Comparison of ENCODE assay signal across 19 cellular contexts in the genomic region with DNA sequence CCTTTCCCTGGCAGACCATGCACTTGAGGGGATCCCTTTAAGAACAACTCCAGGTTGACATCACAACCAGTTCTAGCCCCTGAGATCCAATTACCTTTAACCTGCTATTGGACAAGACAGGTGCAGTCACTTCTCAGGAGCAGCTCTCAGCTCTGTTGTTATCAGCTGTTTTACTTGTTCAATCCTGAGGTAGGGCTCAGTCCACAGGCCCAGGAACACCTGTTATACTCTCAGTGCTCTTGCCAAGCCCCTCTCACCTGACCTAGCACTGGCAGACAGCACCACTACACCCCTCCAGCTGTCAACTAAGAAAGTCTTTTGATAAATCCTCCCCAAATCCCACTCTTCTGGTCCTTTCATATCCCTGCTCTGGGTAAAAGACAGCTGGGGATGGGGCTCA.
"Had no signal": no experiment of that assay in that cellular context is flagged by ENCODE, and none has a peak within 500 bp of the region (broad histone marks: within the 10 kb centered on the region; RNA-seq: fewer than 3 reads in every experiment).

No MANE protein-coding gene starts in this region.

- DNase-seq: activated CD4-positive, alpha-beta memory T cell treated with anti-CD3 and anti-CD28 coated beads for 36 hours; activated CD4-positive, alpha-beta T cell treated with anti-CD3 and anti-CD28 coated beads, Interleukin-2, amount 10 ng/mL, durations not matched to agents 7 days and 5 days; activated CD4-positive, CD25-positive, alpha-beta regulatory T cell; activated CD8-positive, alpha-beta memory T cell treated with anti-CD3 and anti-CD28 coated beads for 24 hours; activated effector memory CD4-positive, alpha-beta T cell treated with anti-CD3 and anti-CD28 coated beads, Interleukin-2, amount 50 U/mL, for 16 hours; activated naive CD4-positive, alpha-beta T cell treated with anti-CD3 and anti-CD28 coated beads for 36 hours; activated T-cell treated with anti-CD3 and anti-CD28 coated beads, Interleukin-2, amount 50 U/mL, for 4 hours; cerebellar nuclear complex; KG1; NCI-H1048; NCI-H1930; NCI-H226; NK-92 treated with Interleukin-12 subunit alpha and Interleukin-12 subunit beta, amount 100 ng/mL, for 24 hours; OCI-M1; SHP77 had no signal

- H3K9me3 Mint-ChIP-seq: activated CD4-positive, alpha-beta memory T cell treated with anti-CD3 and anti-CD28 coated beads for 36 hours; activated CD4-positive, alpha-beta T cell treated with anti-CD3 and anti-CD28 coated beads, Interleukin-2, amount 10 ng/mL, durations not matched to agents 7 days and 5 days; activated naive CD4-positive, alpha-beta T cell treated with anti-CD3 and anti-CD28 coated beads for 36 hours; activated T-cell treated with anti-CD3 and anti-CD28 coated beads, Interleukin-2, amount 50 U/mL, for 4 hours; T-helper 1 cell treated with Interleukin-12 subunit alpha and Interleukin-12 subunit beta and Interleukin-4 antibody, amounts not matched to agents 30 μg/mL and 1 μg/mL, for 36 hours had no signal

- H3K4me3 Mint-ChIP-seq: activated CD4-positive, alpha-beta memory T cell treated with anti-CD3 and anti-CD28 coated beads for 36 hours; activated CD4-positive, alpha-beta T cell treated with anti-CD3 and anti-CD28 coated beads, Interleukin-2, amount 10 ng/mL, durations not matched to agents 7 days and 5 days; activated naive CD4-positive, alpha-beta T cell treated with anti-CD3 and anti-CD28 coated beads for 36 hours; activated naive CD8-positive, alpha-beta T cell; activated T-cell treated with anti-CD3 and anti-CD28 coated beads, Interleukin-2, amount 50 U/mL, for 4 hours; IgD-negative memory B cell; T-helper 1 cell treated with Interleukin-12 subunit alpha and Interleukin-12 subunit beta and Interleukin-4 antibody, amounts not matched to agents 30 μg/mL and 1 μg/mL, for 36 hours had no signal

- H3K4me1 Mint-ChIP-seq: activated CD4-positive, alpha-beta T cell treated with anti-CD3 and anti-CD28 coated beads, Interleukin-2, amount 10 ng/mL, durations not matched to agents 7 days and 5 days; IgD-negative memory B cell had no signal

- ATAC-seq: activated T-cell treated with anti-CD3 and anti-CD28 coated beads, Interleukin-2, amount 50 U/mL, for 4 hours; Panc1 had no signal

- H3K27ac Mint-ChIP-seq: activated CD4-positive, alpha-beta memory T cell treated with anti-CD3 and anti-CD28 coated beads for 36 hours; activated CD4-positive, alpha-beta T cell treated with anti-CD3 and anti-CD28 coated beads, Interleukin-2, amount 10 ng/mL, durations not matched to agents 7 days and 5 days; activated naive CD4-positive, alpha-beta T cell treated with anti-CD3 and anti-CD28 coated beads for 36 hours; activated naive CD8-positive, alpha-beta T cell; IgD-negative memory B cell; T-helper 1 cell treated with Interleukin-12 subunit alpha and Interleukin-12 subunit beta and Interleukin-4 antibody, amounts not matched to agents 30 μg/mL and 1 μg/mL, for 36 hours had no signal

- H3K36me3 Mint-ChIP-seq: activated CD4-positive, alpha-beta memory T cell treated with anti-CD3 and anti-CD28 coated beads for 36 hours; activated naive CD8-positive, alpha-beta T cell; IgD-negative memory B cell had no signal
